13 cellular contexts compared by ENCODE assay signal in the genomic region with DNA sequence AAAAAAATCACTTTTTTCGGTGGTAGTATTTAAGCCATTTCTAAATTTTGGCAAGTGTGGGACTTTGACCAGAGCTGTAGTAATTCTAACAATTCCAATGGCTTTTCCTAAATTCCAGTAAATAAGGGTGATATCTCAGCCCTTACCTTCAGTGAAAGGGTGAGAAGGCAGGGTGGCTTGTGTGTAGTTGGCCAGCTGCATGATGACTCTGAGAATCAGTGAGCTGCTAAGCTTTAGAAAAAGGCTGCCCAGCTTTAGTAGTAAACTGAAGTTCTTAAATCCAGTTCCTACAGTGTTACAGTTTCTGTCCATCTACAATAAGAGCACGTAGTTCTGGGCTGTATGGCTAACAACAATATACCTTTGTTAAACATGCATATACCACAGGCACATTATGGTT. TPM values are rescaled to one million over a fixed set of nuclear protein-coding genes. Genes with fewer than 3 reads are reported as not detected.
DNase-seq lines count a peak whose midpoint lies in the region; ATAC-seq and TF ChIP-seq lines count a peak whose summit lies in the region.
"Had no signal": no experiment of that assay in that cellular context is flagged by ENCODE, and none has a peak within 500 bp of the region (broad histone marks: within the 10 kb centered on the region; RNA-seq: fewer than 3 reads in every experiment).

No MANE protein-coding gene starts in this region.

- no peaks in the 10 kb centered on the region for H3K9me2 ChIP-seq in GM23338 (ENCODE audit: insufficient read depth)

- DNase-seq in GM23338 (ENCODE audit: low spot score): no peak
- DNase-seq in mesothelial cell of epicardium (ENCODE audit: low spot score in 2 of 2, unreplicated experiment in 2 of 2): no peak
- no peak for DNase-seq in activated CD4-positive, CD25-positive, alpha-beta regulatory T cell treated with anti-CD3 and anti-CD28 coated beads, Interleukin-2, amount 50 U/mL, for 72 hours
- no peak for DNase-seq in NCI-H748 treated with DMSO at 0.1 percent for 48 hours (lab: John Stamatoyannopoulos, UW)
- no peak for DNase-seq in globus pallidus (ENCODE audit: low spot score)
- DNase-seq in natural killer cell: no peak
- DNase-seq: BE2C; NCI-H82; stimulated activated CD4-positive, alpha-beta T cell treated with anti-CD3 and anti-CD28 coated beads, Interleukin-4, amount 100 ng/mL, for 24 hours had no signal

- H3K27me3 ChIP-seq in GM23338 (ENCODE audit: insufficient read depth): no peaks in the 10 kb centered on the region
- H3K27me3 ChIP-seq: BE2C had no signal

- no peaks in the 10 kb centered on the region; the same call in 1 of the 2 replicates for H3K36me3 ChIP-seq in GM23338 (ENCODE audit: insufficient read depth)

- H3F3A ChIP-seq in GM23338 (replicated peaks; ENCODE audit: low read depth): no peaks in the 10 kb centered on the region

- ATAC-seq in GM18511 (IDR thresholded peaks at IDR 0.05; ENCODE audit: unreplicated experiment): peak; percentile 14
- ATAC-seq in GM23338: no peak
- no peak for ATAC-seq in natural killer cell

- no peak overlapping the region for H3K4me3 ChIP-seq in GM23338

- 0 out of 3 replicates have a peak, but pooled peaks cover 4% of the 10 kb centered on the region for H3K36me3 Mint-ChIP-seq in GM23338 (ENCODE audit: low read depth)
- H3K36me3 Mint-ChIP-seq in mesothelial cell of epicardium: peaks cover 12% of the 10 kb centered on the region
- no peaks in the 10 kb centered on the region for H3K36me3 Mint-ChIP-seq in natural killer cell

- peaks cover 12% of the 10 kb centered on the region for H3K4me1 Mint-ChIP-seq in GM23338
- H3K4me1 Mint-ChIP-seq in mesothelial cell of epicardium: peaks cover 16% of the 10 kb centered on the region
- H3K4me1 Mint-ChIP-seq in natural killer cell: no peaks in the 10 kb centered on the region
- H3K4me1 Mint-ChIP-seq: immature natural killer cell had no signal

- H3K27ac Mint-ChIP-seq in GM23338: peak overlapping the region; percentile 63; the same call in 1 of the 2 replicates
- peak overlapping the region; percentile 48 for H3K27ac Mint-ChIP-seq in mesothelial cell of epicardium
- H3K27ac Mint-ChIP-seq in natural killer cell: no peak overlapping the region
- H3K27ac Mint-ChIP-seq: immature natural killer cell had no signal

- H3K9me3 Mint-ChIP-seq in GM23338: no peaks in the 10 kb centered on the region
- H3K9me3 Mint-ChIP-seq in mesothelial cell of epicardium: no peaks in the 10 kb centered on the region
- H3K9me3 Mint-ChIP-seq in natural killer cell: no peaks in the 10 kb centered on the region
- H3K9me3 Mint-ChIP-seq: immature natural killer cell; stimulated activated naive CD8-positive, alpha-beta T cell treated with anti-CD3 and anti-CD28 coated beads, Interleukin-15, amount 100 ng/mL, for 72 hours had no signal

- peaks cover 19% of the 10 kb centered on the region; the same call in 1 of the 2 replicates for H3K4me1 ChIP-seq in GM23338 (ENCODE audit: insufficient read depth)
- H3K4me1 ChIP-seq: BE2C had no signal

- no peak overlapping the region for H3K4me2 ChIP-seq in GM23338

- H3K4me3 Mint-ChIP-seq in GM23338 (no peak overlapping the region), mesothelial cell of epicardium (no peak overlapping the region), natural killer cell (no peak overlapping the region)
- H3K4me3 Mint-ChIP-seq: immature natural killer cell; stimulated activated naive CD8-positive, alpha-beta T cell treated with anti-CD3 and anti-CD28 coated beads, Interleukin-15, amount 100 ng/mL, for 72 hours had no signal

- H4K20me1 ChIP-seq in GM23338 (replicated peaks; ENCODE audit: insufficient read depth): no peaks in the 10 kb centered on the region

- no peak overlapping the region for H2AFZ ChIP-seq in GM23338

- no peak for TF ChIP-seq CTCF in GM23338 (conservative IDR thresholded peaks at IDR 0.05; ENCODE audit: low read depth in 2 of 2)
- TF ChIP-seq CTCF in mesothelial cell of epicardium (IDR thresholded peaks at IDR 0.05; ENCODE audit: unreplicated experiment): no peak
- no peak for TF ChIP-seq CTCF in natural killer cell (IDR thresholded peaks at IDR 0.05)

- H3K79me2 ChIP-seq in GM23338 (replicated peaks; ENCODE audit: insufficient read depth): no peaks in the 10 kb centered on the region

- H3K27ac ChIP-seq in GM23338 (ENCODE audit: low read depth) (peak overlapping the region; percentile 21), angular gyrus (ENCODE audit: low read depth, low read length) (peak overlapping the region; percentile 31)

- H3K27me3 Mint-ChIP-seq in GM23338 (ENCODE audit: insufficient read depth, low read depth, poor library complexity) (no peaks in the 10 kb centered on the region), mesothelial cell of epicardium (ENCODE audit: low read depth) (no peaks in the 10 kb centered on the region), natural killer cell (ENCODE audit: low read depth in 2 of 2) (no peaks in the 10 kb centered on the region)
- H3K27me3 Mint-ChIP-seq: stimulated activated naive CD8-positive, alpha-beta T cell treated with anti-CD3 and anti-CD28 coated beads, Interleukin-15, amount 100 ng/mL, for 72 hours had no signal

- intact Hi-C loops in natural killer cell (cut with micrococcal nuclease): no loop called here

TF ChIP-seq in GM23338, 12 proteins besides CTCF, POLR2A, EP300 and RAD21:
- no peak for TF ChIP-seq CREB1 (CRISPR knock-in tag; IDR thresholded peaks at IDR 0.05; ENCODE audit: low read depth)
- no peak for TF ChIP-seq EZH2phosphoT487 (IDR thresholded peaks at IDR 0.05; ENCODE audit: unreplicated experiment)
- TF ChIP-seq, protein P1, sequence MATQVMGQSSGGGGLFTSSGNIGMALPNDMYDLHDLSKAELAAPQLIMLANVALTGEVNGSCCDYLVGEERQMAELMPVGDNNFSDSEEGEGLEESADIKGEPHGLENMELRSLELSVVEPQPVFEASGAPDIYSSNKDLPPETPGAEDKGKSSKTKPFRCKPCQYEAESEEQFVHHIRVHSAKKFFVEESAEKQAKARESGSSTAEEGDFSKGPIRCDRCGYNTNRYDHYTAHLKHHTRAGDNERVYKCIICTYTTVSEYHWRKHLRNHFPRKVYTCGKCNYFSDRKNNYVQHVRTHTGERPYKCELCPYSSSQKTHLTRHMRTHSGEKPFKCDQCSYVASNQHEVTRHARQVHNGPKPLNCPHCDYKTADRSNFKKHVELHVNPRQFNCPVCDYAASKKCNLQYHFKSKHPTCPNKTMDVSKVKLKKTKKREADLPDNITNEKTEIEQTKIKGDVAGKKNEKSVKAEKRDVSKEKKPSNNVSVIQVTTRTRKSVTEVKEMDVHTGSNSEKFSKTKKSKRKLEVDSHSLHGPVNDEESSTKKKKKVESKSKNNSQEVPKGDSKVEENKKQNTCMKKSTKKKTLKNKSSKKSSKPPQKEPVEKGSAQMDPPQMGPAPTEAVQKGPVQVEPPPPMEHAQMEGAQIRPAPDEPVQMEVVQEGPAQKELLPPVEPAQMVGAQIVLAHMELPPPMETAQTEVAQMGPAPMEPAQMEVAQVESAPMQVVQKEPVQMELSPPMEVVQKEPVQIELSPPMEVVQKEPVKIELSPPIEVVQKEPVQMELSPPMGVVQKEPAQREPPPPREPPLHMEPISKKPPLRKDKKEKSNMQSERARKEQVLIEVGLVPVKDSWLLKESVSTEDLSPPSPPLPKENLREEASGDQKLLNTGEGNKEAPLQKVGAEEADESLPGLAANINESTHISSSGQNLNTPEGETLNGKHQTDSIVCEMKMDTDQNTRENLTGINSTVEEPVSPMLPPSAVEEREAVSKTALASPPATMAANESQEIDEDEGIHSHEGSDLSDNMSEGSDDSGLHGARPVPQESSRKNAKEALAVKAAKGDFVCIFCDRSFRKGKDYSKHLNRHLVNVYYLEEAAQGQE (IDR thresholded peaks at IDR 0.05; ENCODE audit: unreplicated experiment): no peak
- TF ChIP-seq JUNB (IDR thresholded peaks at IDR 0.05; ENCODE audit: unreplicated experiment): no peak
- TF ChIP-seq NANOG (IDR thresholded peaks at IDR 0.05; ENCODE audit: borderline replicate concordance): no peak
- no peak for TF ChIP-seq ZNF114 (CRISPR knock-in tag; IDR thresholded peaks at IDR 0.05)
- TF ChIP-seq STAT1 (IDR thresholded peaks at IDR 0.05; ENCODE audit: unreplicated experiment): no peak
- TF ChIP-seq EZH2 (IDR thresholded peaks at IDR 0.05; ENCODE audit: low read depth, unreplicated experiment): no peak

RNA-seq across cellular contexts. Expression of a gene that starts 42.0 kb away (rescaled TPM):
- total RNA-seq in GM23338 (2014; rRNA removed; shearing (Covaris generic)): 0.31 and 0.69 TPM in 2 replicates
- 1.2 and 1.5 TPM in 2 replicates for polyA plus RNA-seq in GM23338 (2016; fragmentation: Nextera tagmentation; extraction: Ambion mirVana)
- total RNA-seq in mesothelial cell of epicardium (6.9 to 7.5 TPM (median 7.2 TPM) in 3 replicates), natural killer cell (1 to 10 TPM in 1 of 3 donors, under 1 TPM in 2; 0.19 to 2.7 (median 0.41) TPM)
- polyA plus RNA-seq: immature natural killer cell had no signal

Comparison
In these comparisons a context has a peak if more than half of its experiments do, and no peak if none do; other contexts are left out.
1. H3K27ac Mint-ChIP-seq: peak in GM23338 (single experiment) and mesothelial cell of epicardium (single experiment); none in natural killer cell (0 of 2).